ENCODE assay signal across 9 cellular contexts in the genomic region with DNA sequence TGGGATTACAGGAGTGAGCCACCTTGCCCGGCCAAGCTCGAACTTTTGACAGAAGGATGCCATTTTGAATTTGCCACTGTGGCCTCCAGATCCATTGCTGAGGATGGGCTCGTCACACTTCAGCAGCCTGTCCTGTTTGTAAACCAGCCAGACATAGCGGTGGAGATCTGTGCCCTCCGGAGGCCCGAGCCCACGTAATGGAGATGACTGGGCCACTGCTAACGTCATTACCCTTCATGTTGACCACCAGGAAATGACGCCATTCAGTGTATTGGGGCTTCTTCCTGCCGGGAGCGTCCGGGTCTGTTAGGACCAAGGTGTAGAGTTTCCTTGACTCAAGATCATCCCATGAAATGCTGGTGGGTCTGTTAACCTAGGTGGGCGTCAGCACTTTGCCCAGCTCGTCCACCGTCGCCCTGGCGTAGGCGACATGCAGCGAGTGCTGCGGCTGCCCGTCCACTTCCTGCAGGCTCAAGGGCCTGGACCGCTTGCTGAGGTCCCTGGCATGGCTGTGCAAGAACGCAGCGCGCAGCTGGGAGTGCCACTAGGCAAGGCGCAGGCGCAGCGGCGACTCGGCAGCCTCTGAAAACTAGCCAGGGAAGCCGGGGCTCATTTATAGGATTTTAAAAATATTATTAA. TPM values are rescaled to one million over a fixed set of nuclear protein-coding genes. Genes with fewer than 3 reads are reported as not detected.
A peak's percentile ranks its signal among the peaks of the same experiment; 100 is the strongest.
DNase-seq lines count a peak whose midpoint lies in the region; ATAC-seq and TF ChIP-seq lines count a peak whose summit lies in the region.
"Had no signal": no experiment of that assay in that cellular context is flagged by ENCODE, and none has a peak within 500 bp of the region (broad histone marks: within the 10 kb centered on the region; RNA-seq: fewer than 3 reads in every experiment).

No MANE protein-coding gene starts in this region.

- CTCF ChIA-PET in activated CD8-positive, alpha-beta T cell treated with anti-CD3 and anti-CD28 coated beads, Interleukin-2, amount 10 ng/mL, durations not matched to agents 7 days and 5 days (lab: Charles Lee), result interaction anchor here (1.3 kb wide), 1 partner anchor 12 kb away, joined by 7 read pairs; no protein-coding TSS in a partner anchor

- DNase-seq in right cardiac atrium (peak in 2 of 3 donors; percentile 25 to 40), left cardiac atrium (no peak), immature natural killer cell (peak; percentile 69 to 86 (median 70)), upper lobe of left lung (peak; percentile 51 to 81), HPDE6-E6E7 (ENCODE audit: extremely low spot score) (no peak), GM03348 (ENCODE audit: low spot score) (no peak), NCI-H1436 treated with DMSO at 0.1 percent for 48 hours (lab: John Stamatoyannopoulos, UW) (no peak)
- peak; percentile 50 for DNase-seq in activated CD8-positive, alpha-beta T cell treated with anti-CD3 and anti-CD28 coated beads, Interleukin-2, amount 10 ng/mL, durations not matched to agents 7 days and 5 days

- H3K4me3 Mint-ChIP-seq in activated CD8-positive, alpha-beta T cell treated with anti-CD3 and anti-CD28 coated beads, Interleukin-2, amount 10 ng/mL, durations not matched to agents 7 days and 5 days, result peak overlapping the region; percentile 77
- H3K4me3 Mint-ChIP-seq in immature natural killer cell, result peak overlapping the region; percentile 76 to 93 (median 83)

- H3K9me3 ChIP-seq in right cardiac atrium (ENCODE audit: control insufficient read depth, low read length) (no peaks in the 10 kb centered on the region), upper lobe of left lung (no peaks in the 10 kb centered on the region)

- H3K4me1 ChIP-seq in right cardiac atrium (ENCODE audit: control insufficient read depth, insufficient read depth, low read length), result no peaks in the 10 kb centered on the region
- peaks cover 0 to 14% (median 7%) of the 10 kb centered on the region in 4 donors for H3K4me1 ChIP-seq in upper lobe of left lung

- H3K4me3 ChIP-seq in right cardiac atrium (ENCODE audit: low read length) (no peak overlapping the region), upper lobe of left lung (no peak overlapping the region)

- H3K36me3 ChIP-seq in upper lobe of left lung, result no peaks in the 10 kb centered on the region

- no peak for TF ChIP-seq CTCF in upper lobe of left lung (IDR thresholded peaks at IDR 0.05)

- POLR2A ChIA-PET in activated CD8-positive, alpha-beta T cell treated with anti-CD3 and anti-CD28 coated beads, Interleukin-2, amount 10 ng/mL, durations not matched to agents 7 days and 5 days (lab: Charles Lee), result interaction anchor here (0.6 to 1.9 kb wide), 13 partner anchors 12 to 123 kb away, joined by 3 to 10 read pairs (median 4); no protein-coding TSS in a partner anchor

- H3K27ac Mint-ChIP-seq in activated CD8-positive, alpha-beta T cell treated with anti-CD3 and anti-CD28 coated beads, Interleukin-2, amount 10 ng/mL, durations not matched to agents 7 days and 5 days, result peak overlapping the region; percentile 85
- peak overlapping the region; percentile 97 to 100 (median 98) for H3K27ac Mint-ChIP-seq in immature natural killer cell

- H3K27me3 ChIP-seq in right cardiac atrium (ENCODE audit: control insufficient read depth, insufficient read depth), result no peaks in the 10 kb centered on the region
- no peaks in the 10 kb centered on the region for H3K27me3 ChIP-seq in upper lobe of left lung

- no peak for ATAC-seq in right cardiac atrium
- no peak for ATAC-seq in left cardiac atrium
- ATAC-seq in activated CD8-positive, alpha-beta T cell treated with anti-CD3 and anti-CD28 coated beads, Interleukin-2, amount 10 ng/mL, durations not matched to agents 7 days and 5 days, result no peak
- ATAC-seq in upper lobe of left lung (ENCODE audit: low FRiP score in 2 of 2), result no peak

- peaks cover 68% of the 10 kb centered on the region for H3K36me3 Mint-ChIP-seq in activated CD8-positive, alpha-beta T cell treated with anti-CD3 and anti-CD28 coated beads, Interleukin-2, amount 10 ng/mL, durations not matched to agents 7 days and 5 days (ENCODE audit: low read depth)
- H3K36me3 Mint-ChIP-seq in immature natural killer cell, result peaks cover 13 to 35% (median 16%) of the 10 kb centered on the region in 3 donors

- 93% methylated on average over 31 of the region's 31 CpGs for WGBS in right cardiac atrium
- 89% methylated on average over 19 to 31 of the region's 31 CpGs for WGBS in upper lobe of left lung, 2 donors

- TF ChIP-seq POLR2A in upper lobe of left lung (IDR thresholded peaks at IDR 0.05), result peak in 1 of 4 donors; percentile 39

- TF ChIP-seq EP300 in upper lobe of left lung (IDR thresholded peaks at IDR 0.05), result peak in 1 of 4 donors; percentile 67

- H3K9me3 Mint-ChIP-seq in activated CD8-positive, alpha-beta T cell treated with anti-CD3 and anti-CD28 coated beads, Interleukin-2, amount 10 ng/mL, durations not matched to agents 7 days and 5 days (ENCODE audit: insufficient read depth), result no peaks in the 10 kb centered on the region
- no peaks in the 10 kb centered on the region for H3K9me3 Mint-ChIP-seq in immature natural killer cell

- intact Hi-C loops in right cardiac atrium (cut with DNase I), result no loop called here
- intact Hi-C loops in left cardiac atrium (cut with DNase I), result no loop called here

- peaks cover 88% of the 10 kb centered on the region for H3K4me1 Mint-ChIP-seq in activated CD8-positive, alpha-beta T cell treated with anti-CD3 and anti-CD28 coated beads, Interleukin-2, amount 10 ng/mL, durations not matched to agents 7 days and 5 days (ENCODE audit: low read depth)
- H3K4me1 Mint-ChIP-seq in immature natural killer cell, result peaks cover 94 to 99% of the 10 kb centered on the region in 2 donors

- H3K27me3 Mint-ChIP-seq in activated CD8-positive, alpha-beta T cell treated with anti-CD3 and anti-CD28 coated beads, Interleukin-2, amount 10 ng/mL, durations not matched to agents 7 days and 5 days (ENCODE audit: low read depth), result no peaks in the 10 kb centered on the region
- peaks cover 14 to 37% (median 26%) of the 10 kb centered on the region in 3 donors for H3K27me3 Mint-ChIP-seq in immature natural killer cell (ENCODE audit: low read depth in 3 of 3)

- H3K27ac ChIP-seq in right cardiac atrium (ENCODE audit: low read length) (no peak overlapping the region), upper lobe of left lung (peak overlapping the region; percentile 45 to 83 (median 80))

RNA-seq across cellular contexts. Expression of a gene that starts 40.8 kb away (rescaled TPM):
- total RNA-seq in right cardiac atrium (10 to 100 TPM in 3 of 4 donors, 1 to 10 TPM in 1; 9.1 to 16.2 (median 12.9) TPM), left cardiac atrium (10 to 100 TPM; 11.0 to 24.2 TPM), upper lobe of left lung (100 to 1,000 TPM in 3 of 6 donors, 10 to 100 TPM in 3; 70.2 to 171 (median 101) TPM)
- polyA plus RNA-seq in right cardiac atrium (1.3 TPM), immature natural killer cell (1,000 to 10,000 TPM in 2 of 3 donors, 100 to 1,000 TPM in 1; 1,000 to 1,490 (median 1,080) TPM)
- total RNA-seq in activated CD8-positive, alpha-beta T cell treated with anti-CD3 and anti-CD28 coated beads, Interleukin-2, amount 10 ng/mL, durations not matched to agents 7 days and 5 days, result 100 to 1,000 TPM; 604 to 619 TPM
- total RNA-seq: pulmonary artery endothelial cell had no signal

Comparison
In these comparisons a context has a peak if more than half of its experiments do, and no peak if none do; other contexts are left out.
1. DNase-seq: peak in right cardiac atrium (2 of 3), activated CD8-positive, alpha-beta T cell treated with anti-CD3 and anti-CD28 coated beads, Interleukin-2, amount 10 ng/mL, durations not matched to agents 7 days and 5 days (single experiment), immature natural killer cell (3 of 3) and upper lobe of left lung (2 of 2); none in left cardiac atrium (single experiment), HPDE6-E6E7 (single experiment), GM03348 (single experiment) and NCI-H1436 treated with DMSO at 0.1 percent for 48 hours (single experiment).